In genomic region chr21:42423197-42423675, GRCh38 we compare ENCODE assay signal across 11 cellular contexts. TPM values are rescaled to one million over a fixed set of nuclear protein-coding genes. Genes with fewer than 3 reads are reported as not detected.
DNase-seq lines count a peak whose midpoint lies in the region; ATAC-seq, FAIRE-seq and TF ChIP-seq lines count a peak whose summit lies in the region.
"Had no signal": no experiment of that assay in that cellular context is flagged by ENCODE, and none has a peak within 500 bp of the region (broad histone marks: within the 10 kb centered on the region; RNA-seq: fewer than 3 reads in every experiment).

No MANE protein-coding gene starts in this region.

- intact Hi-C loops in sciatic nerve (cut with DNase I), result no loop called here

- H4K20me1 ChIP-seq in GM23248 (ENCODE audit: insufficient read depth), result no peaks in the 10 kb centered on the region

- no peaks in the 10 kb centered on the region for H3F3A ChIP-seq in GM23248 (ENCODE audit: insufficient read depth)

- H3K27ac ChIP-seq in A549 (no peak overlapping the region), GM23248 (no peak overlapping the region)
- H3K27ac ChIP-seq: SJCRH30 had no signal

- FAIRE-seq in A549 (lab: Jason Lieb, UNC) (no peak), GM19239 (lab: Jason Lieb, UNC) (peak; percentile 85)

- no peak overlapping the region for H2AFZ ChIP-seq in GM23248

- H3K4me3 ChIP-seq in A549 (no peak overlapping the region), GM23248 (no peak overlapping the region)
- H3K4me3 ChIP-seq: SJCRH30 had no signal

- no peak for TF ChIP-seq CTCF in A549 (IDR thresholded peaks at IDR 0.05)

- POLR2A ChIA-PET in A549 (lab: Yijun Ruan, JAX), result no interaction called here

- no peak for TF ChIP-seq RAD21 in A549 (conservative IDR thresholded peaks at IDR 0.05 in 1 of 2, IDR thresholded peaks at IDR 0.05 in 1 of 2)

- ATAC-seq in A549 (no peak), HG03432 (IDR thresholded peaks at IDR 0.05; ENCODE audit: unreplicated experiment) (peak; percentile 68), sciatic nerve (no peak)

- 54% methylated on average over 10 of the region's 10 CpGs for WGBS in A549 (ENCODE audit: missing lambda C conversion rate)
- 33 to 39% methylated on average over 10 of the region's 10 CpGs for WGBS in GM23248 (ENCODE audit: low coverage in 1 of 2, low lambda C conversion rate in 2 of 2, missing lambda C conversion rate in 2 of 2), 2 experiments

- no peak for TF ChIP-seq POLR2A in A549 (IDR thresholded peaks at IDR 0.05; ENCODE audit: low read length)

- H3K9ac ChIP-seq in GM23248, result no peak overlapping the region

- in situ Hi-C loops in GM23248 (cut with MboI), result no loop called here

- H3K9me2 ChIP-seq in GM23248 (ENCODE audit: insufficient read depth), result no peaks in the 10 kb centered on the region

- no peaks in the 10 kb centered on the region; the same call in 2 of the 3 replicates for H3K9me3 ChIP-seq in A549
- no peaks in the 10 kb centered on the region for H3K9me3 ChIP-seq in GM23248 (ENCODE audit: low read depth)
- H3K9me3 ChIP-seq: SJCRH30 had no signal

- H3K4me2 ChIP-seq in A549 (no peak overlapping the region), GM23248 (ENCODE audit: unreplicated experiment) (no peak overlapping the region)

- CTCF ChIA-PET in A549 (lab: Yijun Ruan, JAX), result interaction anchor here (1.1 kb wide), 1 partner anchor 18 kb away, joined by 3 read pairs; no protein-coding TSS in a partner anchor

- H3K4me1 ChIP-seq in A549 (no peaks in the 10 kb centered on the region), GM23248 (ENCODE audit: insufficient read depth) (no peaks in the 10 kb centered on the region)

- H3K27me3 ChIP-seq in GM23248 (replicated peaks; ENCODE audit: insufficient read depth), result peaks cover 3% of the 10 kb centered on the region; the same call in 1 of the 2 replicates
- H3K27me3 ChIP-seq: SJCRH30 had no signal

- H3K79me2 ChIP-seq in GM23248 (ENCODE audit: insufficient read depth), result no peaks in the 10 kb centered on the region

- TF ChIP-seq EP300 in A549 (IDR thresholded peaks at IDR 0.05), result no peak

- DNase-seq in A549 (ENCODE audit: low read depth in 1 of 2, low spot score in 1 of 2), result no peak
- peak; percentile 36 for DNase-seq in GM19239 (ENCODE audit: insufficient read length, low spot score)
- peak; percentile 39 for DNase-seq in activated effector memory CD4-positive, alpha-beta T cell treated with Interleukin-2 at 50 U/mL for 16 hours
- no peak for DNase-seq in NCI-H2171 (lab: John Stamatoyannopoulos, UW)
- DNase-seq in sciatic nerve (ENCODE audit: low spot score), result no peak
- no peak for DNase-seq in retina
- DNase-seq in GM23248, result no peak
- DNase-seq: SJCRH30 had no signal

- no peaks in the 10 kb centered on the region for H3K36me3 ChIP-seq in GM23248 (ENCODE audit: low read depth)
- H3K36me3 ChIP-seq: SJCRH30 had no signal

TF ChIP-seq in A549, 52 proteins besides CTCF, POLR2A, EP300 and RAD21:
- TF ChIP-seq MAZ (IDR thresholded peaks at IDR 0.05; ENCODE audit: borderline replicate concordance, low read depth, low read length), result no peak
- peak; percentile 38 for TF ChIP-seq MAFK (IDR thresholded peaks at IDR 0.05; ENCODE audit: partially characterized antibody)

RNA-seq across cellular contexts. Expression of gene UBASH3A, which starts 19.5 kb away (rescaled TPM):
- polyA plus RNA-seq in A549 (2011; rRNA removed) (not detected in 2 replicates), A549 (2017; fragmentation: RNase III; extraction: RNeasy Plus Mini Kit Qiagen cat#74134 plus additional on column Dnase treatment) (not detected in 3 replicates), GM23248 (2016; fragmentation: Nextera tagmentation; extraction: Ambion mirVana) (not detected in 2 replicates)
- not detected in 2 replicates for polyA plus RNA-seq in A549 (2012; cell fraction: cytosol; rRNA removed)
- 0.04 TPM in 1 of 2 replicates, not detected in the other for polyA plus RNA-seq in A549 (2012; cell fraction: nucleus; rRNA removed)
- not detected in 2 replicates for polyA minus RNA-seq in A549 (2011; rRNA and poly(A)+ RNA removed)
- 0.71 TPM for total RNA-seq in sciatic nerve
- total RNA-seq in GM23248 (2014; rRNA removed; shearing (Covaris generic)), result not detected in 2 replicates
- total RNA-seq: M059J, SJCRH30 had no signal
- polyA plus RNA-seq: BJ had no signal

RNA-seq across cellular contexts. Expression of gene TMPRSS3, which starts 27.4 kb away (rescaled TPM):
- polyA plus RNA-seq in A549 (2011; rRNA removed), result 0.12 and 0.21 TPM in 2 replicates
- polyA plus RNA-seq in A549 (2012; cell fraction: cytosol; rRNA removed), result 0.01 and 0.06 TPM in 2 replicates
- 0.06 and 0.07 TPM in 2 replicates for polyA plus RNA-seq in A549 (2012; cell fraction: nucleus; rRNA removed)
- polyA plus RNA-seq in A549 (2017; fragmentation: RNase III; extraction: RNeasy Plus Mini Kit Qiagen cat#74134 plus additional on column Dnase treatment), result 0.10 to 0.17 TPM in 2 of 3 replicates, not detected in the other
- polyA minus RNA-seq in A549 (2011; rRNA and poly(A)+ RNA removed), result 0.10 and 0.41 TPM in 2 replicates
- not detected for total RNA-seq in sciatic nerve
- total RNA-seq in GM23248 (2014; rRNA removed; shearing (Covaris generic)), result not detected in 2 replicates
- polyA plus RNA-seq in GM23248 (2016; fragmentation: Nextera tagmentation; extraction: Ambion mirVana), result not detected in 2 replicates
- total RNA-seq: SJCRH30 had no signal
- polyA plus RNA-seq: BJ had no signal

RNA-seq across cellular contexts. Expression of gene TFF1, which starts 56.9 kb away (rescaled TPM):
- polyA plus RNA-seq in A549 (2011; rRNA removed) (5.8 and 12.8 TPM in 2 replicates), A549 (2017; fragmentation: RNase III; extraction: RNeasy Plus Mini Kit Qiagen cat#74134 plus additional on column Dnase treatment) (0.64 to 1.4 TPM (median 1.0 TPM) in 3 replicates), GM23248 (2016; fragmentation: Nextera tagmentation; extraction: Ambion mirVana) (not detected in 2 replicates)
- polyA plus RNA-seq in A549 (2012; cell fraction: cytosol; rRNA removed), result 12.0 and 12.3 TPM in 2 replicates
- polyA plus RNA-seq in A549 (2012; cell fraction: nucleus; rRNA removed), result 8.1 and 10.9 TPM in 2 replicates
- polyA minus RNA-seq in A549 (2011; rRNA and poly(A)+ RNA removed), result 2.5 and 8.2 TPM in 2 replicates
- total RNA-seq in sciatic nerve, result not detected
- not detected in 2 replicates for total RNA-seq in GM23248 (2014; rRNA removed; shearing (Covaris generic))
- total RNA-seq: M059J, SJCRH30 had no signal
- polyA plus RNA-seq: BJ had no signal

Comparison
In these comparisons a context has a peak if more than half of its experiments do, and no peak if none do; other contexts are left out.
1. DNase-seq: peak in GM19239 (single experiment) and activated effector memory CD4-positive, alpha-beta T cell treated with Interleukin-2 at 50 U/mL for 16 hours (single experiment); none in A549 (0 of 2), NCI-H2171 (single experiment), sciatic nerve (single experiment), retina (single experiment) and GM23248 (single experiment).